In genomic region chr17:79154446-79154845, GRCh38 we compare ENCODE assay signal across 15 cellular contexts.
"Had no signal": no experiment of that assay in that cellular context is flagged by ENCODE, and none has a peak within 500 bp of the region (broad histone marks: within the 10 kb centered on the region; RNA-seq: fewer than 3 reads in every experiment).

No MANE protein-coding gene starts in this region.

- H3K27me3 ChIP-seq: ovary had no signal

- ATAC-seq: activated CD8-positive, alpha-beta memory T cell treated with anti-CD3 and anti-CD28 coated beads, Interleukin-2, amount 10 ng/mL, durations not matched to agents 7 days and 5 days; activated naive CD4-positive, alpha-beta T cell treated with anti-CD3 and anti-CD28 coated beads, Interleukin-2, amount 50 U/mL, for 72 hours; stimulated activated effector memory CD8-positive, alpha-beta T cell treated with anti-CD3 and anti-CD28 coated beads, Interleukin-12 subunit alpha, Interleukin-12 subunit beta, amount 100 ng/mL, for 72 hours had no signal

- H3K9me3 ChIP-seq: ovary had no signal

- H3K36me3 ChIP-seq: ovary, tibial nerve had no signal

- H3K27ac ChIP-seq: ovary, tibial nerve had no signal

- DNase-seq: activated CD4-positive, alpha-beta T cell treated with anti-CD3 and anti-CD28 coated beads for 1 hour; activated CD4-positive, alpha-beta T cell treated with anti-CD3 and anti-CD28 coated beads, Interleukin-2, amount 50 U/mL, for 48 hours; activated CD8-positive, alpha-beta memory T cell treated with anti-CD3 and anti-CD28 coated beads, Interleukin-2, amount 10 ng/mL, durations not matched to agents 7 days and 5 days; activated effector memory CD4-positive, alpha-beta T cell treated with anti-CD3 and anti-CD28 coated beads, Interleukin-2, amount 50 U/mL, for 16 hours; activated T-cell treated with anti-CD3 and anti-CD28 coated beads, Interleukin-2, amount 50 U/mL, for 24 hours; endodermal cell; erythroblast; immature natural killer cell; ovary; retina; SW 1271 had no signal

- H3K4me3 ChIP-seq: ovary, smooth muscle cell, tibial nerve had no signal

- H3K4me1 ChIP-seq: tibial nerve had no signal

- H3K4me2 ChIP-seq: smooth muscle cell had no signal
